13 cellular contexts compared by ENCODE assay signal in genomic region chr22:43889366-43890253, GRCh38. TPM values are rescaled to one million over a fixed set of nuclear protein-coding genes. Genes with fewer than 3 reads are reported as not detected.
A peak's percentile ranks its signal among the peaks of the same experiment; 100 is the strongest.
DNase-seq lines count a peak whose midpoint lies in the region; ATAC-seq and TF ChIP-seq lines count a peak whose summit lies in the region.
"Had no signal": no experiment of that assay in that cellular context is flagged by ENCODE, and none has a peak within 500 bp of the region (broad histone marks: within the 10 kb centered on the region; RNA-seq: fewer than 3 reads in every experiment).

No MANE protein-coding gene starts in this region.

- H3K4me3 ChIP-seq in fibroblast of the aortic adventitia (ENCODE audit: low read depth, low read length) = no peak overlapping the region
- H3K4me3 ChIP-seq: tibial nerve had no signal

- ATAC-seq in SK-N-SH treated with all-trans-retinoic acid at 6 μM for 48 hours = peak; percentile 56; the same call in 2 of the 3 replicates
- no peak for ATAC-seq in left ventricle myocardium superior
- ATAC-seq: naive thymus-derived CD4-positive, alpha-beta T cell had no signal

- intact Hi-C loops in left ventricle myocardium superior (cut with micrococcal nuclease) = no loop called here

- DNase-seq in NCI-H82 (lab: John Stamatoyannopoulos, UW) (peak; percentile 40), NCI-H82 treated with DMSO at 0.1 percent for 48 hours (lab: John Stamatoyannopoulos, UW; ENCODE audit: unreplicated experiment) (no peak), fibroblast of the aortic adventitia (ENCODE audit: low read depth) (peak; percentile 44), stromal cell of bone marrow (ENCODE audit: low read depth) (peak; percentile 15), left ventricle myocardium superior (no peak), T-helper 9 cell (no peak)
- no peak for DNase-seq in activated CD8-positive, alpha-beta memory T cell treated with anti-CD3 and anti-CD28 coated beads, Interleukin-2, amount 50 U/mL, for 4 hours
- DNase-seq: immature natural killer cell; naive thymus-derived CD4-positive, alpha-beta T cell; NCI-H1930 had no signal

- TF ChIP-seq CTCF in fibroblast of the aortic adventitia (IDR thresholded peaks at IDR 0.05; ENCODE audit: insufficient read depth, low read length) = peak; percentile 47

TF ChIP-seq in SK-N-SH treated with all-trans-retinoic acid at 6 μM for 48 hours, 23 proteins besides CTCF, POLR2A, EP300 and RAD21:
- TF ChIP-seq PPARA (CRISPR knock-in tag; IDR thresholded peaks at IDR 0.05; ENCODE audit: borderline replicate concordance) = no peak
- no peak for TF ChIP-seq ZC3H10 (CRISPR knock-in tag; IDR thresholded peaks at IDR 0.05)
- TF ChIP-seq TSHZ2 (CRISPR knock-in tag; IDR thresholded peaks at IDR 0.05) = no peak
- no peak for TF ChIP-seq TOX (CRISPR knock-in tag; IDR thresholded peaks at IDR 0.05; ENCODE audit: borderline replicate concordance)
- no peak for TF ChIP-seq CSDC2 (CRISPR knock-in tag; IDR thresholded peaks at IDR 0.05)
- TF ChIP-seq OSR1 (CRISPR knock-in tag; IDR thresholded peaks at IDR 0.05) = no peak
- no peak for TF ChIP-seq ZNF8 (CRISPR knock-in tag; IDR thresholded peaks at IDR 0.05)
- TF ChIP-seq, protein P1, sequence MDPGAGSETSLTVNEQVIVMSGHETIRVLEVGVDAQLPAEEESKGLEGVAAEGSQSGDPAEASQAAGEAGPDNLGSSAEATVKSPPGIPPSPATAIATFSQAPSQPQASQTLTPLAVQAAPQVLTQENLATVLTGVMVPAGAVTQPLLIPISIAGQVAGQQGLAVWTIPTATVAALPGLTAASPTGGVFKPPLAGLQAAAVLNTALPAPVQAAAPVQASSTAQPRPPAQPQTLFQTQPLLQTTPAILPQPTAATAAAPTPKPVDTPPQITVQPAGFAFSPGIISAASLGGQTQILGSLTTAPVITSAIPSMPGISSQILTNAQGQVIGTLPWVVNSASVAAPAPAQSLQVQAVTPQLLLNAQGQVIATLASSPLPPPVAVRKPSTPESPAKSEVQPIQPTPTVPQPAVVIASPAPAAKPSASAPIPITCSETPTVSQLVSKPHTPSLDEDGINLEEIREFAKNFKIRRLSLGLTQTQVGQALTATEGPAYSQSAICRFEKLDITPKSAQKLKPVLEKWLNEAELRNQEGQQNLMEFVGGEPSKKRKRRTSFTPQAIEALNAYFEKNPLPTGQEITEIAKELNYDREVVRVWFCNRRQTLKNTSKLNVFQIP (CRISPR knock-in tag; IDR thresholded peaks at IDR 0.05; ENCODE audit: borderline replicate concordance, low read depth) = no peak
- no peak for TF ChIP-seq RARB (CRISPR knock-in tag; IDR thresholded peaks at IDR 0.05)
- TF ChIP-seq ZNF70 (CRISPR knock-in tag; IDR thresholded peaks at IDR 0.05) = no peak
- no peak for TF ChIP-seq ESRRG (CRISPR knock-in tag; IDR thresholded peaks at IDR 0.05)
- no peak for TF ChIP-seq CSRNP3 (CRISPR knock-in tag; IDR thresholded peaks at IDR 0.05)
- no peak for TF ChIP-seq ISL1 (CRISPR knock-in tag; IDR thresholded peaks at IDR 0.05)
- no peak for TF ChIP-seq ZFP30 (CRISPR knock-in tag; IDR thresholded peaks at IDR 0.05)
- no peak for TF ChIP-seq SNAI2 (CRISPR knock-in tag; IDR thresholded peaks at IDR 0.05)

RNA-seq across cellular contexts. Expression of gene PNPLA5, which starts 2.2 kb away (rescaled TPM):
- total RNA-seq in fibroblast of the aortic adventitia (ENCODE audit: low replicate concordance) (not detected in 2 replicates), left ventricle myocardium superior (not detected)
- total RNA-seq: naive thymus-derived CD4-positive, alpha-beta T cell; skeletal muscle tissue; tibial nerve had no signal

RNA-seq across cellular contexts. Expression of gene SULT4A1, which starts 27.3 kb away (rescaled TPM):
- 0.49 TPM in 1 of 2 replicates, not detected in the other for total RNA-seq in fibroblast of the aortic adventitia (ENCODE audit: low replicate concordance)
- total RNA-seq in left ventricle myocardium superior = 0.45 TPM
- total RNA-seq: naive thymus-derived CD4-positive, alpha-beta T cell had no signal

RNA-seq across cellular contexts. Expression of gene PNPLA3, which starts 34.0 kb away (rescaled TPM):
- total RNA-seq in fibroblast of the aortic adventitia (ENCODE audit: low replicate concordance) (2.9 and 4.5 TPM in 2 replicates), left ventricle myocardium superior (0.25 TPM)

Comparison
In these comparisons a context has a peak if more than half of its experiments do, and no peak if none do; other contexts are left out.
1. DNase-seq: peak in NCI-H82 (single experiment), fibroblast of the aortic adventitia (single experiment) and stromal cell of bone marrow (single experiment); none in NCI-H82 treated with DMSO at 0.1 percent for 48 hours (single experiment), left ventricle myocardium superior (single experiment), activated CD8-positive, alpha-beta memory T cell treated with anti-CD3 and anti-CD28 coated beads, Interleukin-2, amount 50 U/mL, for 4 hours (single experiment) and T-helper 9 cell (single experiment).